Comparison of ENCODE assay signal across 12 cellular contexts in the genomic region with DNA sequence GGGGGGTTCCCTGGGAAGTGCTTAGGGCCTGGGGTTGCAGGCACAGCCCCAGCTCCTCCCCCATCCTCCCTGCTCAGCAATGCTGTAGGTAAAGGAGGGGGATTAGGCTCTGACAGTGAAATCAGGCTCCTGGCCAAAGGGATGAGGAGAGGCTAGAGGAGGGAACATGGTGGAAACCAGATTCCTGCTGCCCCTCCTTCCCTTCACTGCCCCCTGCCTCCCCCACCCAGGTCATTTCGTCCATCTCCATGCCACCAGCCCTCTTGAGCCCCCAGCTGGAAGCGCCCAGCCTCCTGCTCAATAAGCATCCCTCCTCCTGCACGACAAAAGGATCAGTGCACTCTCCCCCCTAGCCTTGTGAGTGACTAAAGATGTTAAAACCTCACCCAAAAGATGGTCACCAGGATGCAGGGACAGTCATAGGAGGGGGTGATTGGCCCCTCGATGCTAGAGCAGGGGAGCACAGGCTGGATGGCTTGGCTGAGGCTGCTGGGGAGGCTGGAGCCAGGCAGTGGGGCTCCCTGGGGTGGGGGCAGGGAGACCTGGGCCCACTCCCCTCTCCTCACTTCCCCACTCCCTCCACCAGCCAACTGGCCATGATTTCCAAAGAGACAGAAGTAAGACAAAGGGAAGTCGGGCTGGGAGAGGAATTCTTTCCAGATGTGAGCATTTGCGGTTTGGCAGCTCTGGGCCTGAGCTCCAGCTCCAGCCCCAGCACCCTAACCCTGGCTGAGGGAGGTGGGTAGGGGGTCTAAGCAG. TPM values are rescaled to one million over a fixed set of nuclear protein-coding genes. Genes with fewer than 3 reads are reported as not detected.
DNase-seq lines count a peak whose midpoint lies in the region; ATAC-seq and TF ChIP-seq lines count a peak whose summit lies in the region.
"Had no signal": no experiment of that assay in that cellular context is flagged by ENCODE, and none has a peak within 500 bp of the region (broad histone marks: within the 10 kb centered on the region; RNA-seq: fewer than 3 reads in every experiment).

No MANE protein-coding gene starts in this region.

- no peaks in the 10 kb centered on the region for H3K36me3 ChIP-seq in subcutaneous abdominal adipose tissue (ENCODE audit: control insufficient read depth in 5 of 5, insufficient read depth in 5 of 5, low read length in 5 of 5)
- H3K36me3 ChIP-seq: upper lobe of left lung had no signal

- no peaks in the 10 kb centered on the region for H3K9me3 Mint-ChIP-seq in activated CD8-positive, alpha-beta T cell treated with anti-CD3 and anti-CD28 coated beads for 36 hours
- no peaks in the 10 kb centered on the region for H3K9me3 Mint-ChIP-seq in activated CD8-positive, alpha-beta T cell treated with anti-CD3 and anti-CD28 coated beads, Interleukin-2, amount 10 ng/mL, durations not matched to agents 7 days and 5 days (ENCODE audit: insufficient read depth)

- peak; percentile 80 for ATAC-seq in activated CD8-positive, alpha-beta T cell treated with anti-CD3 and anti-CD28 coated beads for 36 hours
- ATAC-seq in activated CD8-positive, alpha-beta T cell treated with anti-CD3 and anti-CD28 coated beads, Interleukin-2, amount 10 ng/mL, durations not matched to agents 7 days and 5 days, result no peak
- ATAC-seq: activated CD4-positive, CD25-positive, alpha-beta regulatory T cell treated with anti-CD3 and anti-CD28 coated beads, Interleukin-2, amount 50 U/mL, for 24 hours had no signal

- intact Hi-C loops in activated CD8-positive, alpha-beta T cell treated with anti-CD3 and anti-CD28 coated beads for 36 hours (cut with micrococcal nuclease), result no loop called here

- no peak overlapping the region for H3K4me3 Mint-ChIP-seq in activated CD8-positive, alpha-beta T cell treated with anti-CD3 and anti-CD28 coated beads for 36 hours
- H3K4me3 Mint-ChIP-seq in activated CD8-positive, alpha-beta T cell treated with anti-CD3 and anti-CD28 coated beads, Interleukin-2, amount 10 ng/mL, durations not matched to agents 7 days and 5 days, result no peak overlapping the region

- H3K27ac Mint-ChIP-seq in activated CD8-positive, alpha-beta T cell treated with anti-CD3 and anti-CD28 coated beads for 36 hours, result no peak overlapping the region
- no peak overlapping the region for H3K27ac Mint-ChIP-seq in activated CD8-positive, alpha-beta T cell treated with anti-CD3 and anti-CD28 coated beads, Interleukin-2, amount 10 ng/mL, durations not matched to agents 7 days and 5 days

- H3K36me3 Mint-ChIP-seq in activated CD8-positive, alpha-beta T cell treated with anti-CD3 and anti-CD28 coated beads for 36 hours (ENCODE audit: low read depth), result no peaks in the 10 kb centered on the region
- H3K36me3 Mint-ChIP-seq in activated CD8-positive, alpha-beta T cell treated with anti-CD3 and anti-CD28 coated beads, Interleukin-2, amount 10 ng/mL, durations not matched to agents 7 days and 5 days (ENCODE audit: low read depth), result no peaks in the 10 kb centered on the region

- TF ChIP-seq CTCF in activated CD8-positive, alpha-beta T cell treated with anti-CD3 and anti-CD28 coated beads for 36 hours (IDR thresholded peaks at IDR 0.05), result no peak

- no peaks in the 10 kb centered on the region for H3K9me3 ChIP-seq in subcutaneous abdominal adipose tissue (ENCODE audit: control insufficient read depth in 5 of 5, low read length in 5 of 5)
- H3K9me3 ChIP-seq: body of pancreas, upper lobe of left lung had no signal

- H3K27me3 ChIP-seq in subcutaneous abdominal adipose tissue (ENCODE audit: control insufficient read depth in 5 of 5, insufficient read depth in 4 of 5, low read length in 5 of 5), result peaks cover 19 to 36% (median 25%) of the 10 kb centered on the region in 5 donors

- POLR2A ChIA-PET in activated CD8-positive, alpha-beta T cell treated with anti-CD3 and anti-CD28 coated beads for 36 hours (lab: Charles Lee), result interaction anchor here (0.6 to 1.1 kb wide), 5 partner anchors 8 to 107 kb away, joined by 3 to 4 read pairs (median 3); no protein-coding TSS in a partner anchor
- POLR2A ChIA-PET in activated CD8-positive, alpha-beta T cell treated with anti-CD3 and anti-CD28 coated beads, Interleukin-2, amount 10 ng/mL, durations not matched to agents 7 days and 5 days (lab: Charles Lee), result interaction anchor here (1.5 to 2.4 kb wide), 2 partner anchors 18 to 31 kb away, joined by 5 to 9 read pairs; no protein-coding TSS in a partner anchor

- peak; percentile 44 for DNase-seq in activated CD8-positive, alpha-beta T cell treated with anti-CD3 and anti-CD28 coated beads for 36 hours
- DNase-seq in activated CD8-positive, alpha-beta T cell treated with anti-CD3 and anti-CD28 coated beads, Interleukin-2, amount 10 ng/mL, durations not matched to agents 7 days and 5 days, result no peak
- DNase-seq in fibroblast of gingiva (ENCODE audit: low read depth), result peak; percentile 81
- no peak for DNase-seq in activated CD4-positive, CD25-positive, alpha-beta regulatory T cell (lab: John Stamatoyannopoulos, UW)
- DNase-seq in HuH-7 (ENCODE audit: low spot score), result no peak
- DNase-seq: body of pancreas, KG1, NCI-H774 had no signal

- CTCF ChIA-PET in activated CD8-positive, alpha-beta T cell treated with anti-CD3 and anti-CD28 coated beads for 36 hours (lab: Charles Lee), result interaction anchor here (0.8 to 13.0 kb wide), 18 partner anchors 7 to 182 kb away, joined by 3 to 271 read pairs (median 10); a partner anchor contains a TSS
- CTCF ChIA-PET in activated CD8-positive, alpha-beta T cell treated with anti-CD3 and anti-CD28 coated beads, Interleukin-2, amount 10 ng/mL, durations not matched to agents 7 days and 5 days (lab: Charles Lee), result interaction anchor here (0.7 to 17.4 kb wide), 15 partner anchors 10 to 322 kb away, joined by 3 to 311 read pairs (median 15); a partner anchor contains a TSS

- H3K27me3 Mint-ChIP-seq in activated CD8-positive, alpha-beta T cell treated with anti-CD3 and anti-CD28 coated beads for 36 hours, result peaks cover 19% of the 10 kb centered on the region
- peaks cover 33% of the 10 kb centered on the region for H3K27me3 Mint-ChIP-seq in activated CD8-positive, alpha-beta T cell treated with anti-CD3 and anti-CD28 coated beads, Interleukin-2, amount 10 ng/mL, durations not matched to agents 7 days and 5 days (ENCODE audit: low read depth)

- peaks cover 7 to 82% (median 72%) of the 10 kb centered on the region in 5 donors for H3K4me1 ChIP-seq in subcutaneous abdominal adipose tissue (ENCODE audit: control insufficient read depth in 5 of 5, insufficient read depth in 5 of 5, low read length in 5 of 5)

- H3K9ac ChIP-seq in subcutaneous abdominal adipose tissue (ENCODE audit: low read length in 5 of 5), result no peak overlapping the region

- peaks cover 34% of the 10 kb centered on the region for H3K4me1 Mint-ChIP-seq in activated CD8-positive, alpha-beta T cell treated with anti-CD3 and anti-CD28 coated beads for 36 hours (ENCODE audit: low read depth)
- H3K4me1 Mint-ChIP-seq in activated CD8-positive, alpha-beta T cell treated with anti-CD3 and anti-CD28 coated beads, Interleukin-2, amount 10 ng/mL, durations not matched to agents 7 days and 5 days (ENCODE audit: low read depth), result peaks cover 24% of the 10 kb centered on the region

- H3K27ac ChIP-seq in subcutaneous abdominal adipose tissue (ENCODE audit: low read depth, low read length), result peak overlapping the region; percentile 65

- H3K4me3 ChIP-seq in subcutaneous abdominal adipose tissue (ENCODE audit: low read depth in 1 of 5, low read length in 5 of 5), result peak overlapping the region in 3 of 5 donors; percentile 3 to 22 (median 8)
- H3K4me3 ChIP-seq: body of pancreas, GM12878 had no signal

RNA-seq across cellular contexts. Expression of a gene that starts 2.3 kb away (rescaled TPM):
- total RNA-seq in activated CD8-positive, alpha-beta T cell treated with anti-CD3 and anti-CD28 coated beads for 36 hours, result under 1 TPM; 0.78 to 0.90 TPM
- total RNA-seq in activated CD8-positive, alpha-beta T cell treated with anti-CD3 and anti-CD28 coated beads, Interleukin-2, amount 10 ng/mL, durations not matched to agents 7 days and 5 days, result 1 to 10 TPM; 1.3 to 1.9 TPM

RNA-seq across cellular contexts. Expression of a gene that starts 20.6 kb away (rescaled TPM):
- total RNA-seq in activated CD8-positive, alpha-beta T cell treated with anti-CD3 and anti-CD28 coated beads for 36 hours, result 10 to 100 TPM; 32.3 to 32.5 TPM
- total RNA-seq in activated CD8-positive, alpha-beta T cell treated with anti-CD3 and anti-CD28 coated beads, Interleukin-2, amount 10 ng/mL, durations not matched to agents 7 days and 5 days, result 10 to 100 TPM; 30.0 to 34.0 TPM

RNA-seq across cellular contexts. Expression of a gene that starts 20.9 kb away (rescaled TPM):
- total RNA-seq in activated CD8-positive, alpha-beta T cell treated with anti-CD3 and anti-CD28 coated beads for 36 hours, result 10 to 100 TPM; 40.6 to 44.5 TPM
- 10 to 100 TPM; 56.3 to 58.8 TPM for total RNA-seq in activated CD8-positive, alpha-beta T cell treated with anti-CD3 and anti-CD28 coated beads, Interleukin-2, amount 10 ng/mL, durations not matched to agents 7 days and 5 days

RNA-seq across cellular contexts. Expression of a gene that starts 30.5 kb away (rescaled TPM):
- total RNA-seq in activated CD8-positive, alpha-beta T cell treated with anti-CD3 and anti-CD28 coated beads for 36 hours, result not detected
- not detected for total RNA-seq in activated CD8-positive, alpha-beta T cell treated with anti-CD3 and anti-CD28 coated beads, Interleukin-2, amount 10 ng/mL, durations not matched to agents 7 days and 5 days

RNA-seq across cellular contexts. Expression of a gene that starts 33.2 kb away (rescaled TPM):
- total RNA-seq in activated CD8-positive, alpha-beta T cell treated with anti-CD3 and anti-CD28 coated beads for 36 hours, result 10 to 100 TPM; 84.2 to 93.6 TPM
- total RNA-seq in activated CD8-positive, alpha-beta T cell treated with anti-CD3 and anti-CD28 coated beads, Interleukin-2, amount 10 ng/mL, durations not matched to agents 7 days and 5 days, result 10 to 100 TPM; 59.8 to 62.6 TPM

Comparison
In these comparisons a context has a peak if more than half of its experiments do, and no peak if none do; other contexts are left out.
1. DNase-seq: peak in activated CD8-positive, alpha-beta T cell treated with anti-CD3 and anti-CD28 coated beads for 36 hours (single experiment) and fibroblast of gingiva (single experiment); none in activated CD8-positive, alpha-beta T cell treated with anti-CD3 and anti-CD28 coated beads, Interleukin-2, amount 10 ng/mL, durations not matched to agents 7 days and 5 days (single experiment), activated CD4-positive, CD25-positive, alpha-beta regulatory T cell (0 of 4) and HuH-7 (single experiment).